ENCODE assay signal across 33 cellular contexts in the genomic region with DNA sequence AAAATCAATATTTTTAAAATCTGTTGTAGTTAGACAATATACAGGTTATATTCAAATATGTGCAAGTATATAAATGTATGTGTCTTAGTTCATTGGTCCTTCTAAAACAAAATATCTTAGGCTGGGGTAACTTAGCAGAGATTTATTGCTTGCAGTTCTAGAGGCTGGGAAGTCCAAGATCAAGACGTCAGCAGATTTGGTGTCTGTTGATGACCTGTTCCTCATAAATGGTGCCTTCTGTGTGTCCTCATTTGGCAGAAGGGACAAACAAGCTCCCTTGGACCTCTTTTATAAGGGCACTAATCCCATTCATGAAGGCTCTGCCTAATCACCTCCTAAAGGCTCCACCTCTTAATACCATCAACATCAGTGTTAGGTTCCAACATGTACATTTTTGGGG.
"Had no signal": no experiment of that assay in that cellular context is flagged by ENCODE, and none has a peak within 500 bp of the region (broad histone marks: within the 10 kb centered on the region; RNA-seq: fewer than 3 reads in every experiment).

No MANE protein-coding gene starts in this region.

- ATAC-seq: activated naive CD4-positive, alpha-beta T cell treated with anti-CD3 and anti-CD28 coated beads, Interleukin-2, amount 50 U/mL, for 72 hours; activated naive CD8-positive, alpha-beta T cell treated with anti-CD3 and anti-CD28 coated beads, Interleukin-2, amount 50 U/mL, for 24 hours; activated T-cell treated with anti-CD3 and anti-CD28 coated beads, Interleukin-2, amount 50 U/mL, for 4 hours; activated T-cell treated with anti-CD3 and anti-CD28 coated beads, Interleukin-2, amount 50 U/mL, for 72 hours; activated T-helper 17 cell treated with anti-CD3 and anti-CD28 coated beads, Interleukin-2, amount 50 U/mL, for 72 hours; body of pancreas had no signal

- H3K4me1 ChIP-seq: body of pancreas, breast epithelium had no signal

- H3K36me3 ChIP-seq: adrenal gland, brain microvascular endothelial cell, breast epithelium, cardiac muscle cell had no signal

- H3K27ac ChIP-seq: adrenal gland, ascending aorta, body of pancreas, brain microvascular endothelial cell, breast epithelium, cardiac muscle cell had no signal

- DNase-seq: activated effector memory CD4-positive, alpha-beta T cell treated with anti-CD3 and anti-CD28 coated beads, Interleukin-2, amount 50 U/mL, for 16 hours; activated effector memory CD4-positive, alpha-beta T cell treated with Interleukin-2 at 50 U/mL for 16 hours; activated gamma-delta T cell; activated gamma-delta T cell treated with Interleukin-2 at 50 U/mL for 16 hours; activated naive CD4-positive, alpha-beta T cell; activated naive CD4-positive, alpha-beta T cell treated with anti-CD3 and anti-CD28 coated beads for 36 hours; activated naive CD4-positive, alpha-beta T cell treated with anti-CD3 and anti-CD28 coated beads, Interleukin-2, amount 10 ng/mL, durations not matched to agents 7 days and 5 days; activated naive CD4-positive, alpha-beta T cell treated with anti-CD3 and anti-CD28 coated beads, Interleukin-2, amount 50 U/mL, for 16 hours; activated naive CD4-positive, alpha-beta T cell treated with Interleukin-2 at 50 U/mL for 16 hours; activated naive CD8-positive, alpha-beta T cell treated with anti-CD3 and anti-CD28 coated beads for 36 hours; activated naive CD8-positive, alpha-beta T cell treated with anti-CD3 and anti-CD28 coated beads, Interleukin-2, amount 10 ng/mL, durations not matched to agents 7 days and 5 days; activated naive CD8-positive, alpha-beta T cell treated with anti-CD3 and anti-CD28 coated beads, Interleukin-2, amount 50 U/mL, for 24 hours; activated T-cell treated with anti-CD3 and anti-CD28 coated beads, Interleukin-2, amount 50 U/mL, for 24 hours; activated T-cell treated with anti-CD3 and anti-CD28 coated beads, Interleukin-2, amount 50 U/mL, for 4 hours; activated T-cell treated with anti-CD3 and anti-CD28 coated beads, Interleukin-2, amount 50 U/mL, for 48 hours; activated T-cell treated with anti-CD3 and anti-CD28 coated beads, Interleukin-2, amount 50 U/mL, for 72 hours; adrenal gland; amniotic stem cell; amygdala; anterior cingulate cortex; aorta; body of pancreas; brain microvascular endothelial cell; caudate nucleus; central memory CD4-positive, alpha-beta T cell; cerebellar nuclear complex had no signal

- FAIRE-seq: astrocyte, bronchial epithelial cell had no signal

- H3K27me3 ChIP-seq: adrenal gland, ascending aorta, body of pancreas, brain microvascular endothelial cell, breast epithelium, cardiac muscle cell had no signal

- H3K4me3 ChIP-seq: adrenal gland, ascending aorta, body of pancreas, breast epithelium, cardiac muscle cell had no signal

- H3K9me3 ChIP-seq: adrenal gland, ascending aorta, body of pancreas, breast epithelium had no signal
